Comparison of ENCODE assay signal across 17 cellular contexts in genomic region chr11:119511601-119512000, GRCh38.
A peak's percentile ranks its signal among the peaks of the same experiment; 100 is the strongest.
DNase-seq lines count a peak whose midpoint lies in the region; ATAC-seq, FAIRE-seq and TF ChIP-seq lines count a peak whose summit lies in the region.
"Had no signal": no experiment of that assay in that cellular context is flagged by ENCODE, and none has a peak within 500 bp of the region (broad histone marks: within the 10 kb centered on the region; RNA-seq: fewer than 3 reads in every experiment).

No MANE protein-coding gene starts in this region.

- intact Hi-C loops in lower lobe of right lung (cut with DNase I): no loop called here

- H3K27ac ChIP-seq in lower lobe of right lung: no peak overlapping the region
- H3K27ac ChIP-seq: 22Rv1, A549, GM23248 had no signal

- peak; percentile 27 for FAIRE-seq in GM12892 (lab: Jason Lieb, UNC)
- FAIRE-seq: A549 had no signal

- TF ChIP-seq CTCF in glutamatergic neuron (IDR thresholded peaks at IDR 0.05; ENCODE audit: partially characterized antibody, unreplicated experiment) (no peak), lower lobe of right lung (IDR thresholded peaks at IDR 0.05) (no peak)

- H3K4me1 ChIP-seq in lower lobe of right lung: no peaks in the 10 kb centered on the region
- H3K4me1 ChIP-seq: HAP-1 had no signal

- no peaks in the 10 kb centered on the region for H3K36me3 Mint-ChIP-seq in glutamatergic neuron (ENCODE audit: unreplicated experiment)
- H3K36me3 Mint-ChIP-seq in stimulated activated naive B cell treated with anti-CD40 and anti-IgM and Interleukin-4, amounts not matched to agents 10 μg/mL and 1 μg/mL and 100 μg/mL, for 72 hours: no peaks in the 10 kb centered on the region
- H3K36me3 Mint-ChIP-seq: CD8-positive, alpha-beta T cell had no signal

- no peak for TF ChIP-seq POLR2A in GM12892 (IDR thresholded peaks at IDR 0.05; ENCODE audit: low read depth, low read length)

- peaks cover 20% of the 10 kb centered on the region for H3K4me1 Mint-ChIP-seq in glutamatergic neuron (ENCODE audit: low read depth, unreplicated experiment)
- peaks cover 47 to 51% of the 10 kb centered on the region in 2 donors for H3K4me1 Mint-ChIP-seq in stimulated activated naive B cell treated with anti-CD40 and anti-IgM and Interleukin-4, amounts not matched to agents 10 μg/mL and 1 μg/mL and 100 μg/mL, for 72 hours

- DNase-seq in NCI-H82 (lab: John Stamatoyannopoulos, UW) (peak; percentile 15), NCI-H82 treated with DMSO at 0.1 percent for 48 hours (lab: John Stamatoyannopoulos, UW; ENCODE audit: unreplicated experiment) (no peak), GM12892 (ENCODE audit: insufficient read length) (no peak), glutamatergic neuron (no peak), lower lobe of right lung (no peak)
- DNase-seq in stimulated activated naive B cell treated with anti-CD40 and anti-IgM and Interleukin-4, amounts not matched to agents 10 μg/mL and 1 μg/mL and 100 μg/mL, for 72 hours: no peak
- DNase-seq: AML-193; Calu3; CD8-positive, alpha-beta T cell; DMS79 treated with DMSO at 0.1 percent for 48 hours; GF-D8; GM23248 had no signal

- H3K27me3 Mint-ChIP-seq in glutamatergic neuron (ENCODE audit: unreplicated experiment): peaks cover 5% of the 10 kb centered on the region
- H3K27me3 Mint-ChIP-seq in stimulated activated naive B cell treated with anti-CD40 and anti-IgM and Interleukin-4, amounts not matched to agents 10 μg/mL and 1 μg/mL and 100 μg/mL, for 72 hours: peaks cover 0 to 4% of the 10 kb centered on the region in 2 donors

- no peak overlapping the region for H3K4me3 ChIP-seq in lower lobe of right lung
- H3K4me3 ChIP-seq: A549, GM23248, HAP-1 had no signal

- ATAC-seq in stimulated activated naive B cell treated with anti-CD40 and anti-IgM and Interleukin-4, amounts not matched to agents 10 μg/mL and 1 μg/mL and 100 μg/mL, for 72 hours (replicated peaks): no peak
- ATAC-seq in GM19324 (IDR thresholded peaks at IDR 0.05; ENCODE audit: low FRiP score, unreplicated experiment): no peak
- ATAC-seq in lower lobe of right lung: no peak
- ATAC-seq in GM19328 (IDR thresholded peaks at IDR 0.05; ENCODE audit: unreplicated experiment): no peak
- ATAC-seq: A549; CD8-positive, alpha-beta T cell had no signal

- H3K9me3 Mint-ChIP-seq in glutamatergic neuron (ENCODE audit: unreplicated experiment): peaks cover 8% of the 10 kb centered on the region
- H3K9me3 Mint-ChIP-seq in stimulated activated naive B cell treated with anti-CD40 and anti-IgM and Interleukin-4, amounts not matched to agents 10 μg/mL and 1 μg/mL and 100 μg/mL, for 72 hours: no peaks in the 10 kb centered on the region
- H3K9me3 Mint-ChIP-seq: CD8-positive, alpha-beta T cell had no signal

- H3K9me3 ChIP-seq in lower lobe of right lung: no peaks in the 10 kb centered on the region
- H3K9me3 ChIP-seq: A549, HAP-1 had no signal

- H3K27ac Mint-ChIP-seq in glutamatergic neuron (ENCODE audit: unreplicated experiment): no peak overlapping the region
- H3K27ac Mint-ChIP-seq in stimulated activated naive B cell treated with anti-CD40 and anti-IgM and Interleukin-4, amounts not matched to agents 10 μg/mL and 1 μg/mL and 100 μg/mL, for 72 hours: peak overlapping the region; percentile 95
- H3K27ac Mint-ChIP-seq: CD8-positive, alpha-beta T cell had no signal

- H3K36me3 ChIP-seq in lower lobe of right lung: no peaks in the 10 kb centered on the region
- H3K36me3 ChIP-seq: HAP-1 had no signal

- no peaks in the 10 kb centered on the region for H3K27me3 ChIP-seq in lower lobe of right lung (ENCODE audit: low read depth)

- H3K4me3 Mint-ChIP-seq in glutamatergic neuron (ENCODE audit: unreplicated experiment): peak overlapping the region; percentile 46
- H3K4me3 Mint-ChIP-seq in stimulated activated naive B cell treated with anti-CD40 and anti-IgM and Interleukin-4, amounts not matched to agents 10 μg/mL and 1 μg/mL and 100 μg/mL, for 72 hours: no peak overlapping the region
- H3K4me3 Mint-ChIP-seq: CD8-positive, alpha-beta T cell had no signal
